ENCODE assay signal across 26 cellular contexts in the genomic region with DNA sequence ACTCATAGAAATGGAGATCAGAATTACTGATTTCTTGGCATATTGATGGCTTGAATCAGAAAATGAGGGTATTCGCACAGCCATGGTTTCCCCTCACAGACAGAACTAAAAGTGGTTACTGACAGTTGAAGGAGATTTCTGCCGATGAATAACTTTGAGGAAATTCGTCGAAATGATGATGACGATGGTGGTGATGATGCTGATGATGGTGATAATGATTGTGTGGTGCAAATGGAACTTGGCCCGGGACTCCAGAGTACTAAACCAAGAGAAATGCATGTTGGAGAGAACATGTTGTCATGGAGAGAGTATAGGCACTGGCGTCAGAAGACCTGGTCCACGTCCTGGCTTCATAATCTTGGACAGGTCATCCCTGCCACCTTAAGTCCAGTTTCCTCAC.
"Had no signal": no experiment of that assay in that cellular context is flagged by ENCODE, and none has a peak within 500 bp of the region (broad histone marks: within the 10 kb centered on the region; RNA-seq: fewer than 3 reads in every experiment).

No MANE protein-coding gene starts in this region.

- H3K9me3 ChIP-seq: colonic mucosa, esophagus squamous epithelium, gastrocnemius medialis, heart right ventricle, left lung, lower lobe of right lung, mucosa of descending colon had no signal

- H3K4me1 ChIP-seq: colonic mucosa, esophagus squamous epithelium, gastrocnemius medialis, heart right ventricle, left lung, lower lobe of right lung had no signal

- H3K27ac ChIP-seq: colonic mucosa, epithelial cell of prostate, esophagus squamous epithelium, gastrocnemius medialis, heart right ventricle, left lung, lower lobe of right lung had no signal

- H3K27ac Mint-ChIP-seq: dendritic cell treated with granulocyte-macrophage colony-stimulating factor and Interleukin-4, amounts not matched to agents 40 ng/mL and 50 ng/mL, for 4 days; effector memory CD8-positive, alpha-beta T cell; endodermal cell; memory B cell; mesothelial cell of epicardium had no signal

- FAIRE-seq: endometrium, islet of Langerhans, keratinocyte had no signal

- H3K9me3 Mint-ChIP-seq: dendritic cell treated with granulocyte-macrophage colony-stimulating factor and Interleukin-4, amounts not matched to agents 40 ng/mL and 50 ng/mL, for 4 days; effector memory CD8-positive, alpha-beta T cell had no signal

- H3K36me3 Mint-ChIP-seq: mesothelial cell of epicardium had no signal

- H3K4me3 Mint-ChIP-seq: dendritic cell treated with granulocyte-macrophage colony-stimulating factor and Interleukin-4, amounts not matched to agents 40 ng/mL and 50 ng/mL, for 4 days; effector memory CD8-positive, alpha-beta T cell; endodermal cell; memory B cell; mesothelial cell of epicardium had no signal

- DNase-seq: cortex of kidney; effector CD8-positive, alpha-beta T cell; effector memory CD8-positive, alpha-beta T cell; endodermal cell; erythroblast; esophagus squamous epithelium; foreskin fibroblast; foreskin melanocyte; gastrocnemius medialis; glutamatergic neuron; head of caudate nucleus; heart right ventricle; hippocampal formation; left cardiac atrium; left lung; left ventricle myocardium superior; lower lobe of right lung; mucosa of descending colon had no signal

- H3K4me3 ChIP-seq: colonic mucosa, esophagus squamous epithelium, gastrocnemius medialis, heart right ventricle, left lung, lower lobe of right lung, mucosa of descending colon had no signal

- H3K4me1 Mint-ChIP-seq: memory B cell, mesothelial cell of epicardium had no signal

- H3K36me3 ChIP-seq: colonic mucosa, esophagus squamous epithelium, gastrocnemius medialis, heart right ventricle, left lung, lower lobe of right lung had no signal
